Comparison of ENCODE assay signal across 17 cellular contexts in the genomic region with DNA sequence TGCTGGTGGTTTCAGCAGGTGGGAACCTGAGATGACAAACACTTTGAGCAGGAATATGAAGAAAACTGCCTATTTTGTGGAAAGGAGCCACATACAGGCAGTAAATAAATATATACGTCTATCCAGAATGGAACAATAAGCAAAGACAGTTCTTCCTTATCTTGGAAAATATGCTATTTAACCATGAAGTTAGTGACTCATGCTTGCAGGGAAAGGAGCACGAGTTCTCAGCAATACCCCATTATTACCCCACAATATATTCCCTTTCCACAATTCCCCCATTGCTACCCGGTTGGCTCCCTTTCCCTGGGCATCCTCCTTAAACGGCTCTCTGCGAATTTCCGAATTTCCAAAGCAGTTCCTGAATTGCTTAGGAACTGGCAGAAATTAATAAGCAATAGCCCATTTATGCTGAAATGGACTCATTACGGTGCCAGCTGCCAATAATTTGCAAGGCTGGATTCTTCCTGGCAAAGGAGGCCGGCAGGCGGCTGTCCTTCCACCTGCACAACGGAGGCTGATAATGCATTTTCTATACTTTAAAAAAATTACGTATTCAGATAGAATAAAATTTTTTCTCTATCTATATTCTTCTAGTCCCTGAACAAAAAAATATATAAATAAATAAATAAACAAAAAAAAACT.
A peak's percentile ranks its signal among the peaks of the same experiment; 100 is the strongest.
DNase-seq lines count a peak whose midpoint lies in the region; ATAC-seq and TF ChIP-seq lines count a peak whose summit lies in the region.
"Had no signal": no experiment of that assay in that cellular context is flagged by ENCODE, and none has a peak within 500 bp of the region (broad histone marks: within the 10 kb centered on the region; RNA-seq: fewer than 3 reads in every experiment).

No MANE protein-coding gene starts in this region.

- peaks cover 5 to 12% (median 8%) of the 10 kb centered on the region in 11 experiments; a peak in 13 of 22 replicates for H3K9me3 ChIP-seq in BLaER1 treated with 17β-estradiol and CSF1 and Interleukin-3, amounts not matched to agents 10 nM and 100 nM (replicated peaks in 1 of 11)
- H3K9me3 ChIP-seq in aorta (ENCODE audit: control insufficient read depth, low read length): no peaks in the 10 kb centered on the region
- H3K9me3 ChIP-seq: SK-N-SH had no signal

- H3K4me2 ChIP-seq in BLaER1 treated with 17β-estradiol and CSF1 and Interleukin-3, amounts not matched to agents 10 nM and 100 nM: peak overlapping the region in 6 of 11 experiments; percentile 9 to 32 (median 23); a peak in 8 of 22 replicates
- H3K4me2 ChIP-seq: SK-N-SH had no signal

- TF ChIP-seq CTCF in choroid plexus epithelial cell (conservative IDR thresholded peaks at IDR 0.05; ENCODE audit: low read depth, low read length): no peak

- no peak for ATAC-seq in aorta (ENCODE audit: low FRiP score)
- ATAC-seq in GM21526 (IDR thresholded peaks at IDR 0.05; ENCODE audit: low FRiP score, unreplicated experiment): no peak

- 83 to 85% methylated on average over 11 of the region's 11 CpGs for WGBS in aorta, 2 donors

- peaks cover 7 to 23% (median 18%) of the 10 kb centered on the region in 10 experiments for H3K4me1 ChIP-seq in BLaER1 treated with 17β-estradiol and CSF1 and Interleukin-3, amounts not matched to agents 10 nM and 100 nM
- H3K4me1 ChIP-seq in aorta (ENCODE audit: control insufficient read depth in 1 of 2, insufficient read depth in 2 of 2, low read length in 2 of 2): no peaks in the 10 kb centered on the region

- H3K9ac ChIP-seq in BLaER1 treated with 17β-estradiol and CSF1 and Interleukin-3, amounts not matched to agents 10 nM and 100 nM: no peak overlapping the region
- H3K9ac ChIP-seq: SK-N-SH had no signal

- no peak overlapping the region for H3K4me3 ChIP-seq in BLaER1 treated with 17β-estradiol and CSF1 and Interleukin-3, amounts not matched to agents 10 nM and 100 nM
- no peak overlapping the region for H3K4me3 ChIP-seq in choroid plexus epithelial cell (ENCODE audit: low read depth, low read length)
- H3K4me3 ChIP-seq in aorta (ENCODE audit: low read length in 2 of 2): no peak overlapping the region

- intact Hi-C loops in aorta (cut with DNase I): no loop called here

- no peaks in the 10 kb centered on the region for H3K27me3 ChIP-seq in BLaER1 treated with 17β-estradiol and CSF1 and Interleukin-3, amounts not matched to agents 10 nM and 100 nM
- H3K27me3 ChIP-seq in aorta (ENCODE audit: control insufficient read depth in 1 of 2, insufficient read depth in 2 of 2, low read length in 1 of 2): no peaks in the 10 kb centered on the region

- H4K20me1 ChIP-seq in BLaER1 treated with 17β-estradiol and CSF1 and Interleukin-3, amounts not matched to agents 10 nM and 100 nM: no peaks in the 10 kb centered on the region; a peak in 1 of 22 replicates

- no peak overlapping the region for H3K27ac ChIP-seq in BLaER1 treated with 17β-estradiol and CSF1 and Interleukin-3, amounts not matched to agents 10 nM and 100 nM
- no peak overlapping the region for H3K27ac ChIP-seq in aorta (ENCODE audit: low read depth in 1 of 2, low read length in 2 of 2)
- H3K27ac ChIP-seq: C4-2B, HL-60 had no signal

- peaks cover 0 to 17% (median 0%) of the 10 kb centered on the region in 11 experiments; a peak in 5 of 22 replicates for H3K36me3 ChIP-seq in BLaER1 treated with 17β-estradiol and CSF1 and Interleukin-3, amounts not matched to agents 10 nM and 100 nM
- H3K36me3 ChIP-seq in aorta (ENCODE audit: control insufficient read depth in 1 of 2, insufficient read depth in 2 of 2, low read length in 1 of 2): no peaks in the 10 kb centered on the region

- DNase-seq in NCI-H526 treated with DMSO at 0.1 percent for 48 hours (lab: John Stamatoyannopoulos, UW) (peak; percentile 59), choroid plexus epithelial cell (ENCODE audit: low read depth) (peak; percentile 40), iris pigment epithelial cell (ENCODE audit: low read depth) (peak; percentile 60), aorta (no peak)
- no peak for DNase-seq in stimulated activated CD4-positive, alpha-beta T cell treated with anti-CD3 and anti-CD28 coated beads, Interleukin-4, amount 100 ng/mL, for 24 hours
- DNase-seq: DMS79 treated with DMSO at 0.1 percent for 48 hours, HFFc6, NCI-H1417 treated with DMSO at 0.1 percent for 48 hours, NCI-H187 treated with DMSO at 0.1 percent for 48 hours, NCI-H748 treated with DMSO at 0.1 percent for 48 hours, OCI-M1, SHP77, SK-N-SH had no signal

Comparison
In these comparisons a context has a peak if more than half of its experiments do, and no peak if none do; other contexts are left out.
1. DNase-seq: peak in NCI-H526 treated with DMSO at 0.1 percent for 48 hours (single experiment), choroid plexus epithelial cell (single experiment) and iris pigment epithelial cell (single experiment); none in stimulated activated CD4-positive, alpha-beta T cell treated with anti-CD3 and anti-CD28 coated beads, Interleukin-4, amount 100 ng/mL, for 24 hours (single experiment) and aorta (0 of 2).